Comparison of ENCODE assay signal across 14 cellular contexts in the genomic region with DNA sequence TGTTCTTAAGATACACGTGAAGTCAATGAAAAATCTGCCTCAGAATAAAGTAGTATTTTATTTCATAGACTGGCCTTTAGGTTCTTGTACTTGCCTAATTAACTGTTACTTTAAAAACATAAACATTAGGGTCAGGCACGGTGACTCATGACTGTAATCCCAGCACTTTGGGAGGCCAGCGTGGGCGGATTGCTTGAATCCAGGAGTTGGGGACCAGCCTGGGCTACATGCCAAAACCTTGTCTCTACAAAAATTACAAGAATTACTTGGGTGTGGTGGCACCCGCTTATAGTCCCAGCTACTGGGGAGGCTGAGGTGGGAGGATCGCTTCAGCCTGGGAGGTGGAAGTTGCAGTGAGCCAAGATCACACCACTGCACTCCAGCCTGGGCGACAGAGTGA. TPM values are rescaled to one million over a fixed set of nuclear protein-coding genes. Genes with fewer than 3 reads are reported as not detected.
DNase-seq lines count a peak whose midpoint lies in the region; ATAC-seq and TF ChIP-seq lines count a peak whose summit lies in the region.
"Had no signal": no experiment of that assay in that cellular context is flagged by ENCODE, and none has a peak within 500 bp of the region (broad histone marks: within the 10 kb centered on the region; RNA-seq: fewer than 3 reads in every experiment).

No MANE protein-coding gene starts in this region.

- H3K4me3 Mint-ChIP-seq in brain: no peak overlapping the region
- H3K4me3 Mint-ChIP-seq: activated CD4-positive, alpha-beta memory T cell treated with anti-CD3 and anti-CD28 coated beads for 36 hours had no signal

- H3K36me3 ChIP-seq in left lung: peaks cover 6 to 83% of the 10 kb centered on the region in 2 donors
- H3K36me3 ChIP-seq: ovary had no signal

- peak overlapping the region in 3 of 5 experiments; percentile 21 to 65 (median 55) for H3K27ac Mint-ChIP-seq in brain
- H3K27ac Mint-ChIP-seq: activated CD4-positive, alpha-beta memory T cell treated with anti-CD3 and anti-CD28 coated beads for 36 hours had no signal

- peak; percentile 8 for DNase-seq in ACHN
- DNase-seq in HT-29 (ENCODE audit: low spot score): peak; percentile 66
- DNase-seq in left lung: peak in 1 of 2 donors; percentile 49
- no peak for DNase-seq in GDM1 (lab: John Stamatoyannopoulos, UW)
- no peak for DNase-seq in HPDE6-E6E7 (ENCODE audit: extremely low spot score)
- no peak for DNase-seq in COLO668 (lab: John Stamatoyannopoulos, UW; ENCODE audit: unreplicated experiment)
- DNase-seq in mesenteric fat pad (ENCODE audit: low spot score): no peak
- DNase-seq: activated CD4-positive, alpha-beta memory T cell treated with anti-CD3 and anti-CD28 coated beads for 36 hours; C1 segment of cervical spinal cord; NCI-H1436 treated with DMSO at 0.1 percent for 48 hours; RPMI8226 had no signal

- intact Hi-C loops in left lung (cut with DNase I): loop anchor here in 1 of 2 donors (10.0 kb wide), 1 partner anchor 401 kb away; a partner anchor contains a TSS

- TF ChIP-seq CTCF in brain (conservative IDR thresholded peaks at IDR 0.05) (no peak), left lung (IDR thresholded peaks at IDR 0.05) (no peak)

- no peaks in the 10 kb centered on the region for H3K27me3 ChIP-seq in left lung
- H3K27me3 ChIP-seq: ascending aorta, ovary had no signal

- ATAC-seq in left lung: peak; percentile 23

- H3K9me3 ChIP-seq in left lung: no peaks in the 10 kb centered on the region
- H3K9me3 ChIP-seq: ascending aorta, ovary had no signal

- H3K27ac ChIP-seq in left lung: peak overlapping the region in 1 of 2 donors; percentile 4
- H3K27ac ChIP-seq: ascending aorta, ovary had no signal

- peaks cover 67% of the 10 kb centered on the region for H3K36me3 Mint-ChIP-seq in brain

- no peaks in the 10 kb centered on the region for H3K27me3 Mint-ChIP-seq in brain
- H3K27me3 Mint-ChIP-seq: activated CD4-positive, alpha-beta memory T cell treated with anti-CD3 and anti-CD28 coated beads for 36 hours had no signal

- peaks cover 0 to 10% of the 10 kb centered on the region in 2 donors for H3K4me1 ChIP-seq in left lung
- H3K4me1 ChIP-seq: ascending aorta had no signal

- no peaks in the 10 kb centered on the region for H3K9me3 Mint-ChIP-seq in brain
- H3K9me3 Mint-ChIP-seq: activated CD4-positive, alpha-beta memory T cell treated with anti-CD3 and anti-CD28 coated beads for 36 hours had no signal

- in situ Hi-C loops in ACHN (cut with HindIII; ENCODE audit: low pct_ligation_motif_present, low pct_unique_long_range_greater_than_20kb, low sequenced_read_pairs): no loop called here

- no peak overlapping the region for H3K4me3 ChIP-seq in left lung
- H3K4me3 ChIP-seq: ascending aorta, ovary had no signal

- peaks cover 20% of the 10 kb centered on the region for H3K4me1 Mint-ChIP-seq in brain

RNA-seq across cellular contexts. Expression of a gene that starts 16.0 kb away (rescaled TPM):
- total RNA-seq in HT-29 (2014; rRNA removed; shearing (Covaris generic)): 2.6 and 4.9 TPM in 2 replicates
- polyA plus RNA-seq in brain (ENCODE audit: insufficient read depth, low read depth, low replicate concordance): 16.9 TPM
- total RNA-seq in left lung: 1 to 10 TPM; 2.2 to 3.6 TPM
- 0.64 TPM for total RNA-seq in mesenteric fat pad
- total RNA-seq: ascending aorta had no signal

Comparison
In these comparisons a context has a peak if more than half of its experiments do, and no peak if none do; other contexts are left out.
1. DNase-seq: peak in ACHN (single experiment) and HT-29 (single experiment); none in GDM1 (single experiment), HPDE6-E6E7 (single experiment), COLO668 (single experiment) and mesenteric fat pad (single experiment).